ENCODE assay signal across 14 cellular contexts in genomic region chr10:113028393-113029054, GRCh38.
DNase-seq lines count a peak whose midpoint lies in the region; ATAC-seq and TF ChIP-seq lines count a peak whose summit lies in the region.
"Had no signal": no experiment of that assay in that cellular context is flagged by ENCODE, and none has a peak within 500 bp of the region (broad histone marks: within the 10 kb centered on the region; RNA-seq: fewer than 3 reads in every experiment).

No MANE protein-coding gene starts in this region.

- H3K4me3 ChIP-seq in SJSA1 (peak overlapping the region; percentile 0; the same call in 1 of the 2 replicates), esophagus squamous epithelium (peak overlapping the region in 1 of 4 donors; percentile 21), neuron (ENCODE audit: low read length) (peak overlapping the region; percentile 39), transverse colon (no peak overlapping the region)
- H3K4me3 ChIP-seq: lung had no signal

- H3K27me3 ChIP-seq in SJSA1 (replicated peaks) (no peaks in the 10 kb centered on the region), esophagus squamous epithelium (no peaks in the 10 kb centered on the region), neuron (ENCODE audit: insufficient read depth, low read length) (no peaks in the 10 kb centered on the region), transverse colon (no peaks in the 10 kb centered on the region)

- in situ Hi-C loops in transverse colon (cut with MboI; ENCODE audit: low pct_ligation_motif_present in 1 of 4, low pct_unique_long_range_greater_than_20kb in 1 of 4, low sequenced_read_pairs in 3 of 4) = no loop called here

- H3K9me3 ChIP-seq in SJSA1 (replicated peaks) (no peaks in the 10 kb centered on the region), esophagus squamous epithelium (no peaks in the 10 kb centered on the region), neuron (ENCODE audit: low read length) (no peaks in the 10 kb centered on the region), transverse colon (no peaks in the 10 kb centered on the region)

- H3K36me3 ChIP-seq in SJSA1 (peaks cover 6% of the 10 kb centered on the region; the same call in 1 of the 2 replicates), esophagus squamous epithelium (no peaks in the 10 kb centered on the region), neuron (ENCODE audit: insufficient read depth, low read length) (no peaks in the 10 kb centered on the region), transverse colon (no peaks in the 10 kb centered on the region)

- no peak for ATAC-seq in HG02973 (IDR thresholded peaks at IDR 0.05; ENCODE audit: unreplicated experiment)
- ATAC-seq in HG02885 (IDR thresholded peaks at IDR 0.05; ENCODE audit: poor library complexity, unreplicated experiment) = no peak
- ATAC-seq: CD8-positive, alpha-beta T cell had no signal

- no peak overlapping the region for H2AFZ ChIP-seq in neuron (ENCODE audit: low read depth, low read length)

- peaks cover 58% of the 10 kb centered on the region for H3K4me1 ChIP-seq in SJSA1 (replicated peaks)
- peaks cover 8 to 51% (median 23%) of the 10 kb centered on the region in 3 donors for H3K4me1 ChIP-seq in esophagus squamous epithelium
- peaks cover 32% of the 10 kb centered on the region for H3K4me1 ChIP-seq in neuron (ENCODE audit: insufficient read depth, low read length)
- H3K4me1 ChIP-seq in transverse colon = peaks cover 10 to 37% (median 32%) of the 10 kb centered on the region in 4 donors

- TF ChIP-seq CTCF in esophagus squamous epithelium (IDR thresholded peaks at IDR 0.05) (no peak), transverse colon (IDR thresholded peaks at IDR 0.05) (no peak)

- no peak for DNase-seq in SJSA1 (ENCODE audit: low read depth in 1 of 2, low spot score in 2 of 2)
- DNase-seq in esophagus squamous epithelium (lab: John Stamatoyannopoulos, UW) = no peak
- no peak for DNase-seq in transverse colon
- DNase-seq in A172 (ENCODE audit: low spot score) = no peak
- DNase-seq: CD8-positive, alpha-beta T cell; erythroblast; GOT3; NK-92 treated with Interleukin-12 subunit alpha and Interleukin-12 subunit beta, amount 100 ng/mL, for 24 hours; posterior cingulate gyrus; stimulated activated naive CD4-positive, alpha-beta T cell had no signal

- TF ChIP-seq EP300 in transverse colon (IDR thresholded peaks at IDR 0.05; ENCODE audit: low read depth) = no peak

- WGBS in esophagus squamous epithelium, 2 donors = 66 to 69% methylated on average over 10 of the region's 10 CpGs
- WGBS in transverse colon (ENCODE audit: low coverage in 1 of 2), 2 donors = 75 to 80% methylated on average over 8 to 10 of the region's 10 CpGs

- TF ChIP-seq POLR2A in esophagus squamous epithelium (IDR thresholded peaks at IDR 0.05) (no peak), transverse colon (IDR thresholded peaks at IDR 0.05) (no peak)

- intact Hi-C loops in esophagus squamous epithelium (cut with DNase I) (no loop called here), transverse colon (cut with DNase I; ENCODE audit: low total_unique reads) (no loop called here)

- H3K27ac ChIP-seq in SJSA1 = peak overlapping the region; percentile 81
- peak overlapping the region in 3 of 4 donors; percentile 26 to 53 (median 29) for H3K27ac ChIP-seq in esophagus squamous epithelium
- peak overlapping the region in 3 of 4 donors; percentile 23 to 30 (median 29) for H3K27ac ChIP-seq in transverse colon

Comparison
In these comparisons a context has a peak if more than half of its experiments do, and no peak if none do; other contexts are left out.
1. H3K27ac ChIP-seq: peak in every context shown above with its lines; median percentile 81 in SJSA1; 29 in esophagus squamous epithelium; 29 in transverse colon.
2. H3K4me3 ChIP-seq: peak in SJSA1 (single experiment) and neuron (single experiment); none in transverse colon (0 of 4).